Comparison of ENCODE assay signal across 8 cellular contexts in genomic region chr3:124786491-124787241, GRCh38. TPM values are rescaled to one million over a fixed set of nuclear protein-coding genes. Genes with fewer than 3 reads are reported as not detected.
A peak's percentile ranks its signal among the peaks of the same experiment; 100 is the strongest.
DNase-seq lines count a peak whose midpoint lies in the region; ATAC-seq, FAIRE-seq and TF ChIP-seq lines count a peak whose summit lies in the region.

No MANE protein-coding gene starts in this region.

- peaks cover 49% of the 10 kb centered on the region for H3K4me1 Mint-ChIP-seq in astrocyte (ENCODE audit: low read depth, unreplicated experiment)

- no peaks in the 10 kb centered on the region for H3K9me3 ChIP-seq in HUES48 (ENCODE audit: control insufficient read depth, insufficient read depth, low read length)
- H3K9me3 ChIP-seq in astrocyte (ENCODE audit: insufficient read depth, low read depth, low read length) = no peaks in the 10 kb centered on the region

- H2AFZ ChIP-seq in astrocyte (ENCODE audit: low read depth, low read length) = no peak overlapping the region

- peak overlapping the region; percentile 90 for H3K27ac Mint-ChIP-seq in astrocyte (ENCODE audit: unreplicated experiment)

- peaks cover 9% of the 10 kb centered on the region for H3K36me3 Mint-ChIP-seq in astrocyte (ENCODE audit: low read depth, unreplicated experiment)

- peak; percentile 40 for TF ChIP-seq CTCF in astrocyte (IDR thresholded peaks at IDR 0.05; ENCODE audit: insufficient read depth, low read depth, low read length)

- H3K27me3 Mint-ChIP-seq in astrocyte (ENCODE audit: low read depth, unreplicated experiment) = no peaks in the 10 kb centered on the region

- peaks cover 6% of the 10 kb centered on the region for H4K20me1 ChIP-seq in astrocyte (ENCODE audit: insufficient read depth, low read length)

- no peaks in the 10 kb centered on the region for H3K27me3 ChIP-seq in HUES48 (ENCODE audit: control insufficient read depth, insufficient read depth, low read length)
- no peaks in the 10 kb centered on the region for H3K27me3 ChIP-seq in astrocyte (ENCODE audit: insufficient read depth, low read length)

- H3K4me1 ChIP-seq in HUES48 (ENCODE audit: control insufficient read depth, insufficient read depth, low read length) = peaks cover 1% of the 10 kb centered on the region; the same call in 1 of the 2 replicates
- peaks cover 44% of the 10 kb centered on the region for H3K4me1 ChIP-seq in astrocyte (ENCODE audit: insufficient read depth, low read length)

- no peak overlapping the region for H3K9ac ChIP-seq in HUES48 (ENCODE audit: low read depth, low read length)
- H3K9ac ChIP-seq in astrocyte (ENCODE audit: low read length) = peak overlapping the region; percentile 43

- peaks cover 18% of the 10 kb centered on the region for H3K79me2 ChIP-seq in astrocyte (ENCODE audit: insufficient read depth, low read length)

- DNase-seq in astrocyte (ENCODE audit: low read depth) = peak; percentile 52
- DNase-seq in kidney glomerular epithelial cell (lab: John Stamatoyannopoulos, UW) = peak; percentile 18
- no peak for DNase-seq in NCI-H510A (lab: John Stamatoyannopoulos, UW)
- no peak for DNase-seq in NCI-H1694 (lab: John Stamatoyannopoulos, UW)
- DNase-seq in T-helper 9 cell = no peak

- peak; percentile 13 for FAIRE-seq in astrocyte (lab: Jason Lieb, UNC)

- H3K4me2 ChIP-seq in astrocyte (ENCODE audit: low read length) = peak overlapping the region; percentile 0

- H3K27ac ChIP-seq in HUES48 (ENCODE audit: low read depth, low read length) = peak overlapping the region; percentile 2
- peak overlapping the region; percentile 11 for H3K27ac ChIP-seq in astrocyte (ENCODE audit: low read depth, low read length)
- peak overlapping the region; percentile 19 for H3K27ac ChIP-seq in temporal lobe (ENCODE audit: low read depth, low read length)

- no peaks in the 10 kb centered on the region for H3K9me3 Mint-ChIP-seq in astrocyte (ENCODE audit: unreplicated experiment)

- H3K4me3 ChIP-seq in HUES48 (ENCODE audit: low read depth, low read length) (no peak overlapping the region), astrocyte (ENCODE audit: insufficient read depth, low read depth, low read length) (no peak overlapping the region)

- no peak for ATAC-seq in GM21390 (IDR thresholded peaks at IDR 0.05; ENCODE audit: unreplicated experiment)

- H3K36me3 ChIP-seq in HUES48 (ENCODE audit: control insufficient read depth, insufficient read depth, low read length) = peaks cover 52% of the 10 kb centered on the region
- no peaks in the 10 kb centered on the region for H3K36me3 ChIP-seq in astrocyte (ENCODE audit: insufficient read depth, low read length)

- peak overlapping the region; percentile 34 for H3K4me3 Mint-ChIP-seq in astrocyte (ENCODE audit: unreplicated experiment)

RNA-seq across cellular contexts. Expression of gene UMPS, which starts 56.4 kb away (rescaled TPM):
- 25.4 and 38.3 TPM in 2 replicates for total RNA-seq in astrocyte
- total RNA-seq in temporal lobe = 28.3 TPM

Comparison
In these comparisons a context has a peak if more than half of its experiments do, and no peak if none do; other contexts are left out.
1. DNase-seq: peak in astrocyte (single experiment) and kidney glomerular epithelial cell (single experiment); none in NCI-H510A (single experiment), NCI-H1694 (single experiment) and T-helper 9 cell (single experiment).
2. Peak in every context shown above with its lines, with median percentiles within 50 percentile points of each other: H3K27ac ChIP-seq.